ENCODE assay signal across 19 cellular contexts in genomic region chr2:218872645-218873358, GRCh38. TPM values are rescaled to one million over a fixed set of nuclear protein-coding genes. Genes with fewer than 3 reads are reported as not detected.
DNase-seq lines count a peak whose midpoint lies in the region; ATAC-seq and TF ChIP-seq lines count a peak whose summit lies in the region.
"Had no signal": no experiment of that assay in that cellular context is flagged by ENCODE, and none has a peak within 500 bp of the region (broad histone marks: within the 10 kb centered on the region; RNA-seq: fewer than 3 reads in every experiment).

No MANE protein-coding gene starts in this region.

- peak overlapping the region in 2 of 3 donors; percentile 49 to 79 for H3K4me3 Mint-ChIP-seq in T-cell
- peak overlapping the region; percentile 49 for H3K4me3 Mint-ChIP-seq in stimulated activated memory B cell treated with anti-CD40 and anti-IgM and Interleukin-4, amounts not matched to agents 10 μg/mL and 1 μg/mL and 100 μg/mL, for 72 hours

- no peak for TF ChIP-seq CTCF in left ventricle myocardium inferior (IDR thresholded peaks at IDR 0.05; ENCODE audit: borderline replicate concordance)

- H3K4me1 ChIP-seq in left ventricle myocardium inferior, result peaks cover 24% of the 10 kb centered on the region
- H3K4me1 ChIP-seq: HAP-1 had no signal

- no peaks in the 10 kb centered on the region for H3K36me3 Mint-ChIP-seq in T-cell
- H3K36me3 Mint-ChIP-seq in stimulated activated memory B cell treated with anti-CD40 and anti-IgM and Interleukin-4, amounts not matched to agents 10 μg/mL and 1 μg/mL and 100 μg/mL, for 72 hours, result no peaks in the 10 kb centered on the region

- no peak overlapping the region for H3K27ac Mint-ChIP-seq in T-cell
- no peak overlapping the region for H3K27ac Mint-ChIP-seq in stimulated activated memory B cell treated with anti-CD40 and anti-IgM and Interleukin-4, amounts not matched to agents 10 μg/mL and 1 μg/mL and 100 μg/mL, for 72 hours
- H3K27ac Mint-ChIP-seq: activated T-helper 2 cell treated with anti-CD3 and anti-CD28 coated beads, Interferon-gamma antibody, Interleukin-2, Interleukin-4, amounts not matched to agents 10 μg/mL and 5 μg/mL and 100 μg/mL, durations not matched to agents 14 hours and 24 hours and 36 hours had no signal

- intact Hi-C loops in left ventricle myocardium inferior (cut with micrococcal nuclease), result no loop called here
- intact Hi-C loops in cardiac septum (cut with DNase I), result no loop called here

- H3K4me1 Mint-ChIP-seq in T-cell, result peaks cover 31 to 40% (median 32%) of the 10 kb centered on the region in 3 donors
- peaks cover 42% of the 10 kb centered on the region for H3K4me1 Mint-ChIP-seq in stimulated activated memory B cell treated with anti-CD40 and anti-IgM and Interleukin-4, amounts not matched to agents 10 μg/mL and 1 μg/mL and 100 μg/mL, for 72 hours

- no peaks in the 10 kb centered on the region for H3K36me3 ChIP-seq in left ventricle myocardium inferior
- H3K36me3 ChIP-seq: HAP-1, vagina had no signal

- H3K4me3 ChIP-seq in left ventricle myocardium inferior, result peak overlapping the region; percentile 29
- peak overlapping the region; percentile 9; the same call in 1 of the 2 replicates for H3K4me3 ChIP-seq in iPS-18c (ENCODE audit: insufficient read depth, low read depth, low read length)
- H3K4me3 ChIP-seq: HAP-1, vagina had no signal

- ATAC-seq in T-cell (replicated peaks in 1 of 4) (no peak), HG03439 (IDR thresholded peaks at IDR 0.05; ENCODE audit: unreplicated experiment) (no peak)
- no peak for ATAC-seq in stimulated activated memory B cell treated with anti-CD40 and anti-IgM and Interleukin-4, amounts not matched to agents 10 μg/mL and 1 μg/mL and 100 μg/mL, for 72 hours
- ATAC-seq: esophagus mucosa had no signal

- peaks cover 23 to 41% of the 10 kb centered on the region in 2 donors for H3K27me3 Mint-ChIP-seq in T-cell
- peaks cover 33% of the 10 kb centered on the region for H3K27me3 Mint-ChIP-seq in stimulated activated memory B cell treated with anti-CD40 and anti-IgM and Interleukin-4, amounts not matched to agents 10 μg/mL and 1 μg/mL and 100 μg/mL, for 72 hours

- CTCF ChIA-PET in T-cell (lab: Charles Lee), result interaction anchor here (1.0 to 13.6 kb wide), 3 partner anchors 24 to 25 kb away, joined by 3 to 239 read pairs (median 192); no protein-coding TSS in a partner anchor

- no peaks in the 10 kb centered on the region for H3K9me3 Mint-ChIP-seq in T-cell
- no peaks in the 10 kb centered on the region for H3K9me3 Mint-ChIP-seq in stimulated activated memory B cell treated with anti-CD40 and anti-IgM and Interleukin-4, amounts not matched to agents 10 μg/mL and 1 μg/mL and 100 μg/mL, for 72 hours
- H3K9me3 Mint-ChIP-seq: activated T-helper 2 cell treated with anti-CD3 and anti-CD28 coated beads, Interferon-gamma antibody, Interleukin-2, Interleukin-4, amounts not matched to agents 10 μg/mL and 5 μg/mL and 100 μg/mL, durations not matched to agents 14 hours and 24 hours and 36 hours had no signal

- POLR2A ChIA-PET in T-cell (lab: Charles Lee), result interaction anchor here in 1 of 2 donors (0.6 kb wide), 1 partner anchor 66 kb away, joined by 5 read pairs; no protein-coding TSS in a partner anchor

- peaks cover 100% of the 10 kb centered on the region for H3K27me3 ChIP-seq in left ventricle myocardium inferior (ENCODE audit: low read depth)

- DNase-seq in left ventricle myocardium inferior, result no peak
- no peak for DNase-seq in cardiac septum (ENCODE audit: low spot score)
- no peak for DNase-seq in T-cell
- DNase-seq in activated CD4-positive, alpha-beta T cell treated with anti-CD3 and anti-CD28 coated beads, Interleukin-2, amount 50 U/mL, for 48 hours, result no peak
- no peak for DNase-seq in middle frontal gyrus (ENCODE audit: extremely low spot score, low spot score)
- DNase-seq: activated CD4-positive, alpha-beta T cell treated with anti-CD3 and anti-CD28 coated beads for 4 hours; aorta; cortex of kidney; Right ventricle myocardium superior; stimulated activated naive CD4-positive, alpha-beta T cell treated with Interleukin-2 at 50 U/mL for 16 hours; T-helper 9 cell had no signal

- H3K9me3 ChIP-seq in left ventricle myocardium inferior (replicated peaks) (no peaks in the 10 kb centered on the region), iPS-18c (ENCODE audit: control insufficient read depth, insufficient read depth, low read length) (no peaks in the 10 kb centered on the region)
- H3K9me3 ChIP-seq: HAP-1, vagina had no signal

- no peak overlapping the region for H3K27ac ChIP-seq in left ventricle myocardium inferior (replicated peaks)
- H3K27ac ChIP-seq: vagina had no signal

RNA-seq across cellular contexts. Expression of gene WNT10A, which starts 7.8 kb away (rescaled TPM):
- total RNA-seq in left ventricle myocardium inferior (not detected), cardiac septum (not detected), T-cell (10 to 100 TPM in 1 of 5 donors, 1 to 10 TPM in 4; 3.1 to 10.7 (median 6.1) TPM)
- total RNA-seq: aorta, Right ventricle myocardium superior had no signal

RNA-seq across cellular contexts. Expression of gene WNT6, which starts 13.2 kb away (rescaled TPM):
- total RNA-seq in left ventricle myocardium inferior (1.0 TPM), cardiac septum (0.46 TPM), T-cell (under 1 TPM in 2 of 5 donors, not detected in 3; 0.13 to 0.20 TPM)
- total RNA-seq: activated T-helper 2 cell treated with anti-CD3 and anti-CD28 coated beads, Interferon-gamma antibody, Interleukin-2, Interleukin-4, amounts not matched to agents 10 μg/mL and 5 μg/mL and 100 μg/mL, durations not matched to agents 14 hours and 24 hours and 36 hours; esophagus mucosa; mononuclear cell had no signal

RNA-seq across cellular contexts. Expression of gene PRKAG3, which starts 41.2 kb away (rescaled TPM):
- total RNA-seq in left ventricle myocardium inferior (0.14 TPM), cardiac septum (0.13 TPM), T-cell (not detected)
- total RNA-seq: activated T-helper 2 cell treated with anti-CD3 and anti-CD28 coated beads, Interferon-gamma antibody, Interleukin-2, Interleukin-4, amounts not matched to agents 10 μg/mL and 5 μg/mL and 100 μg/mL, durations not matched to agents 14 hours and 24 hours and 36 hours; esophagus mucosa; mononuclear cell; Right ventricle myocardium superior; vagina had no signal
